Comparison of ENCODE assay signal across 2 cellular contexts in genomic region chr11:106463154-106463553, GRCh38.
A peak's percentile ranks its signal among the peaks of the same experiment; 100 is the strongest.
TF ChIP-seq lines count a peak whose summit lies in the region.

No MANE protein-coding gene starts in this region.

TF ChIP-seq in HepG2, 621 proteins besides CTCF, POLR2A, EP300 and RAD21:
- TF ChIP-seq ZNF777 (CRISPR knock-in tag; IDR thresholded peaks at IDR 0.05) (no peak), ZNF615 (CRISPR knock-in tag; IDR thresholded peaks at IDR 0.05; ENCODE audit: borderline replicate concordance) (no peak), MAFK (conservative IDR thresholded peaks at IDR 0.05 in 1 of 2, IDR thresholded peaks at IDR 0.05 in 1 of 2; ENCODE audit: low read length in 2 of 2) (peak; percentile 34 to 55; a peak in 2 of 4 replicates)

TF ChIP-seq in K562, 482 proteins besides CTCF, POLR2A, EP300 and RAD21:
- TF ChIP-seq ZKSCAN1 (IDR thresholded peaks at IDR 0.05; ENCODE audit: low read depth, low read length): no peak
- TF ChIP-seq ZNF316 (IDR thresholded peaks at IDR 0.05): 0 out of 2 replicates have a peak, but pooled peaks have one; percentile 2
